In genomic region chr1:55363261-55363660, GRCh38 we compare ENCODE assay signal across 11 cellular contexts.
DNase-seq lines count a peak whose midpoint lies in the region; TF ChIP-seq lines count a peak whose summit lies in the region.
"Had no signal": no experiment of that assay in that cellular context is flagged by ENCODE, and none has a peak within 500 bp of the region (broad histone marks: within the 10 kb centered on the region; RNA-seq: fewer than 3 reads in every experiment).

No MANE protein-coding gene starts in this region.

- H3K4me2 ChIP-seq in GM23248 (ENCODE audit: unreplicated experiment): no peak overlapping the region
- no peak overlapping the region for H3K4me2 ChIP-seq in trophoblast cell (ENCODE audit: low read length)
- H3K4me2 ChIP-seq in hepatocyte: no peak overlapping the region

- H3K36me3 ChIP-seq in GM23248 (ENCODE audit: low read depth) (no peaks in the 10 kb centered on the region), skeletal muscle tissue (ENCODE audit: control insufficient read depth in 3 of 3, insufficient read depth in 3 of 3, low read length in 3 of 3) (no peaks in the 10 kb centered on the region), trophoblast cell (ENCODE audit: control insufficient read depth in 1 of 2, insufficient read depth in 2 of 2, low read length in 2 of 2) (no peaks in the 10 kb centered on the region), hepatocyte (replicated peaks; ENCODE audit: insufficient read depth, low read depth) (no peaks in the 10 kb centered on the region)
- H3K36me3 ChIP-seq: adrenal gland had no signal

- no peak overlapping the region for H4K8ac ChIP-seq in trophoblast cell (ENCODE audit: low read depth, low read length)

- no peak overlapping the region for H3K4me3 ChIP-seq in GM23248
- no peak overlapping the region for H3K4me3 ChIP-seq in fibroblast of pulmonary artery (replicated peaks; ENCODE audit: low read depth, low read length)
- H3K4me3 ChIP-seq in skeletal muscle tissue (ENCODE audit: low read length in 3 of 3): no peak overlapping the region
- H3K4me3 ChIP-seq in trophoblast cell (ENCODE audit: low read depth, low read length): no peak overlapping the region
- no peak overlapping the region for H3K4me3 ChIP-seq in hepatocyte
- H3K4me3 ChIP-seq: adrenal gland had no signal

- no peak overlapping the region for H3K4ac ChIP-seq in trophoblast cell (ENCODE audit: low read depth, low read length)

- H3K9ac ChIP-seq in GM23248: no peak overlapping the region
- no peak overlapping the region for H3K9ac ChIP-seq in skeletal muscle tissue (ENCODE audit: low read depth in 1 of 3, low read length in 3 of 3)
- no peak overlapping the region for H3K9ac ChIP-seq in trophoblast cell (ENCODE audit: low read length)

- H4K20me1 ChIP-seq in GM23248 (ENCODE audit: insufficient read depth) (no peaks in the 10 kb centered on the region), hepatocyte (ENCODE audit: insufficient read depth, poor library complexity, severe bottlenecking) (no peaks in the 10 kb centered on the region)

- H3K27ac ChIP-seq in GM23248 (no peak overlapping the region), skeletal muscle tissue (ENCODE audit: low read depth, low read length) (peak overlapping the region; percentile 36), trophoblast cell (ENCODE audit: low read depth, low read length) (no peak overlapping the region), hepatocyte (no peak overlapping the region)
- H3K27ac ChIP-seq: adrenal gland, HL-60 had no signal

- in situ Hi-C loops in GM23248 (cut with MboI): no loop called here

- peak; percentile 58 for DNase-seq in GM23248
- peak; percentile 19 for DNase-seq in OCI-M1 (lab: John Stamatoyannopoulos, UW)
- DNase-seq in fibroblast of pulmonary artery (ENCODE audit: low read depth): peak; percentile 73
- no peak for DNase-seq in stimulated activated CD4-positive, alpha-beta T cell treated with anti-CD3 and anti-CD28 coated beads, Interleukin-1b, Interleukin-23, amount 100 ng/mL, for 48 hours
- DNase-seq in trophoblast cell: no peak
- no peak for DNase-seq in hepatocyte (ENCODE audit: low spot score)
- DNase-seq: NCI-H1436; stimulated activated CD8-positive, alpha-beta memory T cell treated with anti-CD3 and anti-CD28 coated beads, Interleukin-4, amount 100 ng/mL, for 48 hours had no signal

- H3K18ac ChIP-seq in trophoblast cell (ENCODE audit: low read length): no peak overlapping the region

- no peak overlapping the region for H4K12ac ChIP-seq in trophoblast cell (ENCODE audit: low read depth, low read length)

- H2AK5ac ChIP-seq in trophoblast cell (ENCODE audit: low read length): no peak overlapping the region

- H3K79me2 ChIP-seq in GM23248 (ENCODE audit: insufficient read depth) (no peaks in the 10 kb centered on the region), trophoblast cell (ENCODE audit: control insufficient read depth, insufficient read depth, low read length, poor library complexity) (no peaks in the 10 kb centered on the region), hepatocyte (no peaks in the 10 kb centered on the region)

- no peak overlapping the region for H3K23ac ChIP-seq in trophoblast cell (ENCODE audit: low read length)

- H3K27me3 ChIP-seq in GM23248 (replicated peaks; ENCODE audit: insufficient read depth): no peaks in the 10 kb centered on the region
- no peaks in the 10 kb centered on the region for H3K27me3 ChIP-seq in skeletal muscle tissue (ENCODE audit: control insufficient read depth in 3 of 3, insufficient read depth in 3 of 3, low read length in 3 of 3)
- no peaks in the 10 kb centered on the region for H3K27me3 ChIP-seq in trophoblast cell (ENCODE audit: insufficient read depth, low read length)
- H3K27me3 ChIP-seq in hepatocyte: no peaks in the 10 kb centered on the region
- H3K27me3 ChIP-seq: adrenal gland had no signal

- H4K91ac ChIP-seq in trophoblast cell (ENCODE audit: low read depth, low read length): no peak overlapping the region

- H3F3A ChIP-seq in GM23248 (ENCODE audit: insufficient read depth): peaks cover 12% of the 10 kb centered on the region

- no peak overlapping the region for H2BK12ac ChIP-seq in trophoblast cell (ENCODE audit: low read length)

- H3K9me3 ChIP-seq in GM23248 (ENCODE audit: low read depth): no peaks in the 10 kb centered on the region
- H3K9me3 ChIP-seq in skeletal muscle tissue (ENCODE audit: control insufficient read depth in 3 of 3, low read length in 3 of 3): no peaks in the 10 kb centered on the region
- no peaks in the 10 kb centered on the region for H3K9me3 ChIP-seq in trophoblast cell (ENCODE audit: insufficient read depth, low read depth, low read length)
- H3K9me3 ChIP-seq in hepatocyte (ENCODE audit: low read depth): no peaks in the 10 kb centered on the region
- H3K9me3 ChIP-seq: adrenal gland had no signal

- no peak overlapping the region for H2AFZ ChIP-seq in GM23248
- no peak overlapping the region for H2AFZ ChIP-seq in trophoblast cell (ENCODE audit: insufficient read depth, low read length, poor library complexity)
- no peak overlapping the region for H2AFZ ChIP-seq in hepatocyte

- no peaks in the 10 kb centered on the region for H3K9me2 ChIP-seq in GM23248 (ENCODE audit: insufficient read depth)
- H3K9me2 ChIP-seq in hepatocyte (replicated peaks; ENCODE audit: insufficient read depth): no peaks in the 10 kb centered on the region

- H3K14ac ChIP-seq in trophoblast cell (ENCODE audit: low read length): no peak overlapping the region

- 16 to 26% methylated on average over 1 of the region's 1 CpG for WGBS in GM23248 (ENCODE audit: low coverage in 1 of 2, low lambda C conversion rate in 2 of 2, missing lambda C conversion rate in 2 of 2), 2 experiments
- WGBS in trophoblast cell (ENCODE audit: extremely low coverage, insufficient coverage, insufficient read length): no CpG with 5 or more reads among the region's 1 CpG
- 91% methylated on average over 1 of the region's 1 CpG for WGBS in hepatocyte (ENCODE audit: low lambda C conversion rate, missing lambda C conversion rate)

- no peak overlapping the region for H2BK120ac ChIP-seq in trophoblast cell (ENCODE audit: insufficient read depth, low read length, poor library complexity)

- H3K79me1 ChIP-seq in trophoblast cell (ENCODE audit: low read length): no peaks in the 10 kb centered on the region

- TF ChIP-seq CTCF in fibroblast of pulmonary artery (IDR thresholded peaks at IDR 0.05; ENCODE audit: low read length, missing control alignments) (no peak), hepatocyte (IDR thresholded peaks at IDR 0.05; ENCODE audit: poor library complexity) (no peak)

- H3K4me1 ChIP-seq in GM23248 (ENCODE audit: insufficient read depth) (peaks cover 12% of the 10 kb centered on the region), skeletal muscle tissue (ENCODE audit: control insufficient read depth in 3 of 3, insufficient read depth in 3 of 3, low read length in 3 of 3) (peaks cover 0 to 10% (median 3%) of the 10 kb centered on the region in 3 donors), trophoblast cell (ENCODE audit: control insufficient read depth in 1 of 2, insufficient read depth in 2 of 2, low read length in 2 of 2) (no peaks in the 10 kb centered on the region), hepatocyte (ENCODE audit: insufficient read depth) (no peaks in the 10 kb centered on the region)
- H3K4me1 ChIP-seq: adrenal gland had no signal

- H2BK5ac ChIP-seq in trophoblast cell (ENCODE audit: low read depth, low read length, poor library complexity): no peak overlapping the region

Comparison
In these comparisons a context has a peak if more than half of its experiments do, and no peak if none do; other contexts are left out.
1. DNase-seq: peak in GM23248 (single experiment), OCI-M1 (single experiment) and fibroblast of pulmonary artery (single experiment); none in stimulated activated CD4-positive, alpha-beta T cell treated with anti-CD3 and anti-CD28 coated beads, Interleukin-1b, Interleukin-23, amount 100 ng/mL, for 48 hours (single experiment), trophoblast cell (0 of 2) and hepatocyte (single experiment).